Comparison of ENCODE assay signal across 12 cellular contexts in genomic region chr1:15155760-15156743, GRCh38. TPM values are rescaled to one million over a fixed set of nuclear protein-coding genes. Genes with fewer than 3 reads are reported as not detected.
DNase-seq lines count a peak whose midpoint lies in the region; ATAC-seq, FAIRE-seq and TF ChIP-seq lines count a peak whose summit lies in the region.
"Had no signal": no experiment of that assay in that cellular context is flagged by ENCODE, and none has a peak within 500 bp of the region (broad histone marks: within the 10 kb centered on the region; RNA-seq: fewer than 3 reads in every experiment).

No MANE protein-coding gene starts in this region.

- no peak overlapping the region for H3K23ac ChIP-seq in neuronal stem cell (ENCODE audit: low read depth, low read length, poor library complexity)

- no peak overlapping the region for H2BK5ac ChIP-seq in neuronal stem cell (ENCODE audit: low read length)

- DNase-seq in DMS 273 (lab: John Stamatoyannopoulos, UW; ENCODE audit: unreplicated experiment) = peak; percentile 92
- peak; percentile 28 for DNase-seq in Jurkat, Clone E6-1 (ENCODE audit: low read depth, low spot score)
- no peak for DNase-seq in astrocyte (ENCODE audit: low read depth)
- DNase-seq in neuronal stem cell (ENCODE audit: low spot score) = no peak
- DNase-seq in HPDE6-E6E7 (ENCODE audit: extremely low spot score) = no peak
- no peak for DNase-seq in urothelium cell line (ENCODE audit: low spot score)
- no peak for DNase-seq in D721Med (ENCODE audit: insufficient read length, low spot score)
- DNase-seq: activated effector memory CD4-positive, alpha-beta T cell treated with Interleukin-2 at 50 U/mL for 16 hours had no signal

- H3K36me3 ChIP-seq in astrocyte (ENCODE audit: insufficient read depth, low read length) = no peaks in the 10 kb centered on the region
- no peaks in the 10 kb centered on the region for H3K36me3 ChIP-seq in neuronal stem cell (replicated peaks in 1 of 2; ENCODE audit: control insufficient read depth in 2 of 2, insufficient read depth in 2 of 2, low read length in 2 of 2)
- H3K36me3 ChIP-seq: gastroesophageal sphincter, HAP-1 had no signal

- peak overlapping the region; percentile 13 for H2BK15ac ChIP-seq in neuronal stem cell (ENCODE audit: low read length)

- H3K4me3 Mint-ChIP-seq in astrocyte (ENCODE audit: unreplicated experiment) = peak overlapping the region; percentile 77
- H3K4me3 Mint-ChIP-seq: stimulated activated memory B cell treated with anti-CD40 and anti-IgM and Interleukin-4, amounts not matched to agents 10 μg/mL and 1 μg/mL and 100 μg/mL, for 72 hours had no signal

- no peak overlapping the region for H3K18ac ChIP-seq in neuronal stem cell (ENCODE audit: low read length)

- H3K27ac Mint-ChIP-seq in astrocyte (ENCODE audit: unreplicated experiment) = peak overlapping the region; percentile 41
- H3K27ac Mint-ChIP-seq: stimulated activated memory B cell treated with anti-CD40 and anti-IgM and Interleukin-4, amounts not matched to agents 10 μg/mL and 1 μg/mL and 100 μg/mL, for 72 hours had no signal

- no peak overlapping the region for H2AFZ ChIP-seq in astrocyte (ENCODE audit: low read depth, low read length)
- no peak overlapping the region for H2AFZ ChIP-seq in neuronal stem cell (ENCODE audit: low read length)

- H3K4me1 ChIP-seq in astrocyte (ENCODE audit: insufficient read depth, low read length) (peaks cover 10% of the 10 kb centered on the region), neuronal stem cell (ENCODE audit: control insufficient read depth in 2 of 2, insufficient read depth in 1 of 2, low read depth in 1 of 2, low read length in 2 of 2) (peaks cover 6 to 10% of the 10 kb centered on the region in 2 donors)
- H3K4me1 ChIP-seq: HAP-1 had no signal

- H3K4ac ChIP-seq in neuronal stem cell (ENCODE audit: low read length) = no peak overlapping the region

- H3K9ac ChIP-seq in astrocyte (ENCODE audit: low read length) (no peak overlapping the region), neuronal stem cell (ENCODE audit: low read depth, low read length, poor library complexity) (no peak overlapping the region)

- peaks cover 5% of the 10 kb centered on the region for H3K36me3 Mint-ChIP-seq in astrocyte (ENCODE audit: low read depth, unreplicated experiment)
- H3K36me3 Mint-ChIP-seq: stimulated activated memory B cell treated with anti-CD40 and anti-IgM and Interleukin-4, amounts not matched to agents 10 μg/mL and 1 μg/mL and 100 μg/mL, for 72 hours had no signal

- H3K27me3 ChIP-seq in astrocyte (ENCODE audit: insufficient read depth, low read length) (peaks cover 2% of the 10 kb centered on the region), neuronal stem cell (ENCODE audit: control insufficient read depth in 3 of 3, insufficient read depth in 3 of 3, low read depth in 1 of 3, low read length in 3 of 3) (peaks cover 3 to 28% (median 4%) of the 10 kb centered on the region in 3 experiments)
- H3K27me3 ChIP-seq: gastroesophageal sphincter had no signal

- H3K79me2 ChIP-seq in astrocyte (ENCODE audit: insufficient read depth, low read length) = no peaks in the 10 kb centered on the region

- H4K20me1 ChIP-seq in astrocyte (ENCODE audit: insufficient read depth, low read length) = peaks cover 11% of the 10 kb centered on the region

- H2BK12ac ChIP-seq in neuronal stem cell (ENCODE audit: low read length) = no peak overlapping the region

- H3K27ac ChIP-seq in astrocyte (ENCODE audit: low read depth, low read length) (no peak overlapping the region), neuronal stem cell (replicated peaks; ENCODE audit: low read length) (no peak overlapping the region)

- H4K8ac ChIP-seq in neuronal stem cell (ENCODE audit: low read depth, low read length) = no peak overlapping the region

- peak overlapping the region; percentile 17 for H3K4me3 ChIP-seq in Jurkat, Clone E6-1 (ENCODE audit: low read length)
- H3K4me3 ChIP-seq in astrocyte (ENCODE audit: insufficient read depth, low read depth, low read length) = no peak overlapping the region
- H3K4me3 ChIP-seq in neuronal stem cell (ENCODE audit: low read length in 2 of 2) = no peak overlapping the region
- H3K4me3 ChIP-seq: HAP-1 had no signal

- H3K9me3 Mint-ChIP-seq in astrocyte (ENCODE audit: unreplicated experiment) = peaks cover under 1% of the 10 kb centered on the region
- H3K9me3 Mint-ChIP-seq: stimulated activated memory B cell treated with anti-CD40 and anti-IgM and Interleukin-4, amounts not matched to agents 10 μg/mL and 1 μg/mL and 100 μg/mL, for 72 hours had no signal

- H2BK120ac ChIP-seq in neuronal stem cell (ENCODE audit: low read depth, low read length) = no peak overlapping the region

- TF ChIP-seq CTCF in astrocyte (IDR thresholded peaks at IDR 0.05; ENCODE audit: insufficient read depth, low read depth, low read length) (no peak), D721Med (IDR thresholded peaks at IDR 0.05; ENCODE audit: insufficient read depth, missing control alignments) (no peak)

- H3K79me1 ChIP-seq in neuronal stem cell (ENCODE audit: low read depth, low read length) = peaks cover 4% of the 10 kb centered on the region

- H4K91ac ChIP-seq in neuronal stem cell (ENCODE audit: low read depth, low read length, poor library complexity) = no peak overlapping the region

- FAIRE-seq in astrocyte (lab: Jason Lieb, UNC) = no peak
- no peak for FAIRE-seq in urothelium cell line (lab: Jason Lieb, UNC)
- no peak for FAIRE-seq in D721Med (lab: Jason Lieb, UNC)

- H3K27me3 Mint-ChIP-seq in astrocyte (ENCODE audit: low read depth, unreplicated experiment) = peaks cover 10% of the 10 kb centered on the region

- peaks cover 20% of the 10 kb centered on the region for H3K4me1 Mint-ChIP-seq in astrocyte (ENCODE audit: low read depth, unreplicated experiment)

- H3K9me3 ChIP-seq in astrocyte (ENCODE audit: insufficient read depth, low read depth, low read length) (no peaks in the 10 kb centered on the region), neuronal stem cell (replicated peaks in 1 of 2; ENCODE audit: control insufficient read depth in 2 of 2, insufficient read depth in 1 of 2, low read depth in 1 of 2, low read length in 2 of 2) (no peaks in the 10 kb centered on the region)
- H3K9me3 ChIP-seq: gastroesophageal sphincter, HAP-1 had no signal

- H3K4me2 ChIP-seq in astrocyte (ENCODE audit: low read length) (no peak overlapping the region), neuronal stem cell (ENCODE audit: insufficient read depth, low read length, poor library complexity, severe bottlenecking) (no peak overlapping the region)

- H3K14ac ChIP-seq in neuronal stem cell (ENCODE audit: low read length) = no peak overlapping the region

- H2AK5ac ChIP-seq in neuronal stem cell (ENCODE audit: low read depth, low read length) = peak overlapping the region; percentile 47

- no CpG with 5 or more reads among the region's 14 CpGs for WGBS in neuronal stem cell (ENCODE audit: extremely low coverage in 2 of 2, insufficient read length in 2 of 2, insufficient replicate concordance in 1 of 2), 2 donors

- ATAC-seq in GM21423 (IDR thresholded peaks at IDR 0.05; ENCODE audit: unreplicated experiment) = no peak
- ATAC-seq: gastroesophageal sphincter; stimulated activated memory B cell treated with anti-CD40 and anti-IgM and Interleukin-4, amounts not matched to agents 10 μg/mL and 1 μg/mL and 100 μg/mL, for 72 hours had no signal

RNA-seq across cellular contexts. Expression of gene TMEM51, which starts 2.5 kb away (rescaled TPM):
- 1.5 TPM for polyA plus RNA-seq in Jurkat, Clone E6-1 (2012; ENCODE audit: insufficient read depth, insufficient read length)
- 6.9 TPM in 2 replicates for total RNA-seq in astrocyte
- 9.6 TPM for polyA plus RNA-seq in neuronal stem cell (2013, experiment 1 of 2)
- 9.7 TPM for polyA plus RNA-seq in neuronal stem cell (2013, experiment 2 of 2)

Comparison
In these comparisons a context has a peak if more than half of its experiments do, and no peak if none do; other contexts are left out.
1. DNase-seq: peak in DMS 273 (single experiment) and Jurkat, Clone E6-1 (single experiment); none in astrocyte (single experiment), neuronal stem cell (single experiment), HPDE6-E6E7 (single experiment), urothelium cell line (single experiment) and D721Med (single experiment).